Comparison of ENCODE assay signal across 13 cellular contexts in the genomic region with DNA sequence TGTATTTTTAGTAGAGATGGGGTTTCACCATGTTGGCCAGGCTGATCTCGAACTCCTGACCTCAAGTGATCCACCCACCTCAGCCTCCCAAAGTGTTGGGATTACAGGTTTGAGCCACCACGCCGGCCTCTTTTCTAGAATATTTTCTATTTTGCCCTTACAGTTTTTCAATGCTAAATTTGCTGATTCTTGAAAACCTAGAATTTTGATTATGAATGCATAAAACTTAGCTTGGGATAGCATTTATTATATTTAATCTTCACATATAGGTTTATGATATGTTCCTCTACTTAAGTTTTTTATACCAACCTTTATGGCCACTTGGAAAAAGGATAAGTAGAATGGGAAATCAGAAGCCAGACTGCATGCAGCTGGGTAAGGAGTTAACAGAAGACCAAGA. TPM values are rescaled to one million over a fixed set of nuclear protein-coding genes. Genes with fewer than 3 reads are reported as not detected.
DNase-seq lines count a peak whose midpoint lies in the region; ATAC-seq and TF ChIP-seq lines count a peak whose summit lies in the region.
"Had no signal": no experiment of that assay in that cellular context is flagged by ENCODE, and none has a peak within 500 bp of the region (broad histone marks: within the 10 kb centered on the region; RNA-seq: fewer than 3 reads in every experiment).

No MANE protein-coding gene starts in this region.

- TF ChIP-seq CTCF in SK-N-SH (IDR thresholded peaks at IDR 0.05) (no peak), NB4 (IDR thresholded peaks at IDR 0.05; ENCODE audit: low read depth, low read length) (no peak), neural crest cell (conservative IDR thresholded peaks at IDR 0.05) (no peak)

- 0 out of 2 replicates have a peak, but pooled peaks cover 4% of the 10 kb centered on the region for H4K20me1 ChIP-seq in SK-N-SH (ENCODE audit: insufficient read depth)

- H3K4me1 ChIP-seq in SK-N-SH (ENCODE audit: control insufficient read depth in 1 of 2, insufficient read depth in 2 of 2, low read depth in 1 of 2, low read length in 1 of 2) = peaks cover 0 to 18% of the 10 kb centered on the region in 2 experiments; a peak in 2 of 4 replicates

- CTCF ChIA-PET in SK-N-SH (lab: Yijun Ruan, JAX) = interaction anchor here (0.7 to 1.3 kb wide), 3 partner anchors 36 to 145 kb away, joined by 3 to 4 read pairs (median 3); no protein-coding TSS in a partner anchor

- intact Hi-C loops in Right ventricle myocardium superior (cut with DNase I) = no loop called here

- peaks cover 16% of the 10 kb centered on the region for H3K36me3 Mint-ChIP-seq in central memory CD8-positive, alpha-beta T cell (ENCODE audit: insufficient read depth)
- H3K36me3 Mint-ChIP-seq in neural crest cell (ENCODE audit: low read depth) = peaks cover 7% of the 10 kb centered on the region

- H3K79me2 ChIP-seq in SK-N-SH (ENCODE audit: insufficient read depth) = peaks cover 77% of the 10 kb centered on the region

- no peaks in the 10 kb centered on the region for H3K9me2 ChIP-seq in SK-N-SH

- no peak for TF ChIP-seq EP300 in SK-N-SH (IDR thresholded peaks at IDR 0.05; ENCODE audit: borderline replicate concordance in 1 of 2, low read depth in 1 of 2, low read length in 1 of 2)

- H3K27ac Mint-ChIP-seq in central memory CD8-positive, alpha-beta T cell (ENCODE audit: low read depth) = peak overlapping the region; percentile 40
- no peak overlapping the region for H3K27ac Mint-ChIP-seq in neural crest cell (ENCODE audit: unreplicated experiment)

- TF ChIP-seq POLR2A in NB4 (IDR thresholded peaks at IDR 0.05; ENCODE audit: extremely low read depth, insufficient read length) = no peak

- H3K4me3 ChIP-seq in SK-N-SH (ENCODE audit: low read depth in 2 of 2, low read length in 1 of 2) (peak overlapping the region in 1 of 2 experiments; percentile 93; a peak in 2 of 4 replicates), NB4 (ENCODE audit: low read depth, low read length) (peak overlapping the region; percentile 88)

- no peak overlapping the region for H2AFZ ChIP-seq in SK-N-SH (ENCODE audit: low read depth)

- H3F3A ChIP-seq in SK-N-SH (replicated peaks; ENCODE audit: insufficient read depth) = peaks cover 11% of the 10 kb centered on the region

- POLR2A ChIA-PET in SK-N-SH (lab: Yijun Ruan, JAX) = no interaction called here

- H3K4me3 Mint-ChIP-seq in central memory CD8-positive, alpha-beta T cell = peak overlapping the region; percentile 88
- H3K4me3 Mint-ChIP-seq in neural crest cell = peak overlapping the region; percentile 98

- peaks cover 42% of the 10 kb centered on the region for H3K4me1 Mint-ChIP-seq in central memory CD8-positive, alpha-beta T cell
- peaks cover 43% of the 10 kb centered on the region for H3K4me1 Mint-ChIP-seq in neural crest cell

- H3K36me3 ChIP-seq in SK-N-SH (replicated peaks in 1 of 2; ENCODE audit: control insufficient read depth in 1 of 2, insufficient read depth in 2 of 2, low read length in 1 of 2) = peaks cover 12 to 24% of the 10 kb centered on the region in 2 experiments
- H3K36me3 ChIP-seq: thoracic aorta had no signal

- no peaks in the 10 kb centered on the region for H3K9me3 Mint-ChIP-seq in central memory CD8-positive, alpha-beta T cell
- no peaks in the 10 kb centered on the region for H3K9me3 Mint-ChIP-seq in neural crest cell

- H3K9me3 ChIP-seq in SK-N-SH = no peaks in the 10 kb centered on the region
- H3K9me3 ChIP-seq: right atrium auricular region, thoracic aorta had no signal

- H3K27me3 Mint-ChIP-seq in central memory CD8-positive, alpha-beta T cell = no peaks in the 10 kb centered on the region
- H3K27me3 Mint-ChIP-seq in neural crest cell (ENCODE audit: low read depth) = no peaks in the 10 kb centered on the region

- no peak for ATAC-seq in SK-N-SH treated with all-trans-retinoic acid at 6 μM for 48 hours
- no peak for ATAC-seq in central memory CD8-positive, alpha-beta T cell (replicated peaks; ENCODE audit: extremely low read depth, poor library complexity, severe bottlenecking)
- ATAC-seq in Right ventricle myocardium superior (ENCODE audit: poor library complexity) = no peak

- 87% methylated on average over 3 of the region's 3 CpGs for WGBS in SK-N-SH (ENCODE audit: low lambda C conversion rate)

- TF ChIP-seq RAD21 in SK-N-SH (IDR thresholded peaks at IDR 0.05; ENCODE audit: low read length) = no peak

- no peak overlapping the region for H3K27ac ChIP-seq in SK-N-SH (ENCODE audit: low read depth in 2 of 2, low read length in 1 of 2)
- H3K27ac ChIP-seq: 22Rv1, right atrium auricular region, thoracic aorta had no signal

- peak overlapping the region; percentile 89 for H3K4me2 ChIP-seq in SK-N-SH

- no peak overlapping the region for H3K9ac ChIP-seq in SK-N-SH

- no peaks in the 10 kb centered on the region for H3K27me3 ChIP-seq in SK-N-SH (ENCODE audit: insufficient read depth)
- H3K27me3 ChIP-seq: right atrium auricular region had no signal

- no peak for DNase-seq in SK-N-SH
- no peak for DNase-seq in NB4 (ENCODE audit: low read depth)
- no peak for DNase-seq in central memory CD8-positive, alpha-beta T cell (ENCODE audit: low spot score in 2 of 2)
- DNase-seq in neural crest cell (ENCODE audit: low read depth, low spot score) = no peak
- no peak for DNase-seq in 8988T
- no peak for DNase-seq in NAMALWA (ENCODE audit: low spot score)
- no peak for DNase-seq in Right ventricle myocardium superior
- DNase-seq: DMS 273 treated with DMSO at 0.1 percent for 48 hours, SW 1271 had no signal

TF ChIP-seq in SK-N-SH, 30 proteins besides CTCF, POLR2A, EP300 and RAD21 (continues in another document):
- TF ChIP-seq RFX5 (IDR thresholded peaks at IDR 0.05; ENCODE audit: low read length) = no peak
- TF ChIP-seq, protein P1, sequence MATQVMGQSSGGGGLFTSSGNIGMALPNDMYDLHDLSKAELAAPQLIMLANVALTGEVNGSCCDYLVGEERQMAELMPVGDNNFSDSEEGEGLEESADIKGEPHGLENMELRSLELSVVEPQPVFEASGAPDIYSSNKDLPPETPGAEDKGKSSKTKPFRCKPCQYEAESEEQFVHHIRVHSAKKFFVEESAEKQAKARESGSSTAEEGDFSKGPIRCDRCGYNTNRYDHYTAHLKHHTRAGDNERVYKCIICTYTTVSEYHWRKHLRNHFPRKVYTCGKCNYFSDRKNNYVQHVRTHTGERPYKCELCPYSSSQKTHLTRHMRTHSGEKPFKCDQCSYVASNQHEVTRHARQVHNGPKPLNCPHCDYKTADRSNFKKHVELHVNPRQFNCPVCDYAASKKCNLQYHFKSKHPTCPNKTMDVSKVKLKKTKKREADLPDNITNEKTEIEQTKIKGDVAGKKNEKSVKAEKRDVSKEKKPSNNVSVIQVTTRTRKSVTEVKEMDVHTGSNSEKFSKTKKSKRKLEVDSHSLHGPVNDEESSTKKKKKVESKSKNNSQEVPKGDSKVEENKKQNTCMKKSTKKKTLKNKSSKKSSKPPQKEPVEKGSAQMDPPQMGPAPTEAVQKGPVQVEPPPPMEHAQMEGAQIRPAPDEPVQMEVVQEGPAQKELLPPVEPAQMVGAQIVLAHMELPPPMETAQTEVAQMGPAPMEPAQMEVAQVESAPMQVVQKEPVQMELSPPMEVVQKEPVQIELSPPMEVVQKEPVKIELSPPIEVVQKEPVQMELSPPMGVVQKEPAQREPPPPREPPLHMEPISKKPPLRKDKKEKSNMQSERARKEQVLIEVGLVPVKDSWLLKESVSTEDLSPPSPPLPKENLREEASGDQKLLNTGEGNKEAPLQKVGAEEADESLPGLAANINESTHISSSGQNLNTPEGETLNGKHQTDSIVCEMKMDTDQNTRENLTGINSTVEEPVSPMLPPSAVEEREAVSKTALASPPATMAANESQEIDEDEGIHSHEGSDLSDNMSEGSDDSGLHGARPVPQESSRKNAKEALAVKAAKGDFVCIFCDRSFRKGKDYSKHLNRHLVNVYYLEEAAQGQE (IDR thresholded peaks at IDR 0.05; ENCODE audit: low read depth, low read length) = no peak
- TF ChIP-seq CHD2 (IDR thresholded peaks at IDR 0.05; ENCODE audit: low read length, partially characterized antibody) = no peak
- no peak for TF ChIP-seq TAF1 (IDR thresholded peaks at IDR 0.05; ENCODE audit: borderline replicate concordance, low read depth, low read length)

TF ChIP-seq in SK-N-SH treated with all-trans-retinoic acid at 6 μM for 48 hours, 23 proteins besides CTCF, POLR2A, EP300 and RAD21:
- no peak for TF ChIP-seq BACH2 (CRISPR knock-in tag; IDR thresholded peaks at IDR 0.05; ENCODE audit: borderline replicate concordance)
- TF ChIP-seq ZNF70 (CRISPR knock-in tag; IDR thresholded peaks at IDR 0.05) = no peak
- TF ChIP-seq TCF4 (CRISPR knock-in tag; IDR thresholded peaks at IDR 0.05; ENCODE audit: borderline replicate concordance) = no peak
- TF ChIP-seq, protein P2, sequence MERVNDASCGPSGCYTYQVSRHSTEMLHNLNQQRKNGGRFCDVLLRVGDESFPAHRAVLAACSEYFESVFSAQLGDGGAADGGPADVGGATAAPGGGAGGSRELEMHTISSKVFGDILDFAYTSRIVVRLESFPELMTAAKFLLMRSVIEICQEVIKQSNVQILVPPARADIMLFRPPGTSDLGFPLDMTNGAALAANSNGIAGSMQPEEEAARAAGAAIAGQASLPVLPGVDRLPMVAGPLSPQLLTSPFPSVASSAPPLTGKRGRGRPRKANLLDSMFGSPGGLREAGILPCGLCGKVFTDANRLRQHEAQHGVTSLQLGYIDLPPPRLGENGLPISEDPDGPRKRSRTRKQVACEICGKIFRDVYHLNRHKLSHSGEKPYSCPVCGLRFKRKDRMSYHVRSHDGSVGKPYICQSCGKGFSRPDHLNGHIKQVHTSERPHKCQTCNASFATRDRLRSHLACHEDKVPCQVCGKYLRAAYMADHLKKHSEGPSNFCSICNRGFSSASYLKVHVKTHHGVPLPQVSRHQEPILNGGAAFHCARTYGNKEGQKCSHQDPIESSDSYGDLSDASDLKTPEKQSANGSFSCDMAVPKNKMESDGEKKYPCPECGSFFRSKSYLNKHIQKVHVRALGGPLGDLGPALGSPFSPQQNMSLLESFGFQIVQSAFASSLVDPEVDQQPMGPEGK (CRISPR knock-in tag; IDR thresholded peaks at IDR 0.05; ENCODE audit: borderline replicate concordance) = no peak
- TF ChIP-seq ZFP30 (CRISPR knock-in tag; IDR thresholded peaks at IDR 0.05) = no peak
- TF ChIP-seq RARB (CRISPR knock-in tag; IDR thresholded peaks at IDR 0.05) = no peak
- no peak for TF ChIP-seq ESRRG (CRISPR knock-in tag; IDR thresholded peaks at IDR 0.05)
- TF ChIP-seq OSR1 (CRISPR knock-in tag; IDR thresholded peaks at IDR 0.05) = no peak
- TF ChIP-seq ZFP3 (CRISPR knock-in tag; IDR thresholded peaks at IDR 0.05) = no peak

RNA-seq across cellular contexts. Expression of a gene that starts 2.1 kb away (rescaled TPM):
- 24.8 and 32.5 TPM in 2 replicates for polyA plus RNA-seq in SK-N-SH (2012; rRNA removed)
- polyA plus RNA-seq in SK-N-SH (2012; cell fraction: cytosol; rRNA removed) = 42.4 and 57.3 TPM in 2 replicates
- 4.2 and 9.1 TPM in 2 replicates for polyA plus RNA-seq in SK-N-SH (2012; cell fraction: nucleus; rRNA removed)
- total RNA-seq in neural crest cell = 22.9 and 26.1 TPM in 2 replicates
- total RNA-seq in Right ventricle myocardium superior = 6.6 TPM

RNA-seq across cellular contexts. Expression of a gene that starts 2.5 kb away (rescaled TPM):
- 21.2 and 29.1 TPM in 2 replicates for polyA plus RNA-seq in SK-N-SH (2012; rRNA removed)
- polyA plus RNA-seq in SK-N-SH (2012; cell fraction: cytosol; rRNA removed) = 34.7 and 36.5 TPM in 2 replicates
- 7.9 and 20.6 TPM in 2 replicates for polyA plus RNA-seq in SK-N-SH (2012; cell fraction: nucleus; rRNA removed)
- total RNA-seq in neural crest cell = 19.8 and 23.0 TPM in 2 replicates
- total RNA-seq in Right ventricle myocardium superior = 17.6 TPM
